ENCODE assay signal across 13 cellular contexts in the genomic region with DNA sequence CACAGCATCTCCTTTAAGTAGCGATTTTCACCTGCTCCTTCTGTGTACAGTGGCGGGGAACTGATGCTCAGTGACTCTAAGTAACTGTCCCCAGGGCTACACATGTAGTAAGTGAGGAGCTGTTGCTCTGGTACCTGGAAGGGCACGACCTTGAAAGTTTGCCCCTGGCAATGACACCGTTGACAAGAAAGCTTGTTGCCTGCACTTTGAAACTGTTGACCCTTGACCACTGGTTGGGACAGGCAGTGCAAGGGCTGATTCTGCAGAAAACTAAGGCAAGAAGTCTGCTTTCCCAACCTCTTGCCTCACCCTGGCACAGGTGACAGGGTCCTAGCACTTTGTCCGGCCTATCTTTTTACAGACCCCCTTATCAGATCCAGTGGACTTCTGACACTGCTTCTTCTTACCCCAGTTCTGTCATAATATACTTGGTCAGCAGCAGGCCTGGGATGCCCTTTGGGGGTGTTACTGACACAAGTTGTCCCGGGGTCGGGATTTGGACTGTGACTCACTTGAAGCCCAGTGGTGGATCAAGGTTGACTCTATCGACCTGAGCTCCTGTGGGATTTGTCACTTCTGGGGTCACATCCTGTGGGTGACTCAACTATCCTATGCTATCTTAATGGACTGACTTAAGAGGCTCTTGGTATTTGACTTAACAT. TPM values are rescaled to one million over a fixed set of nuclear protein-coding genes. Genes with fewer than 3 reads are reported as not detected.
DNase-seq lines count a peak whose midpoint lies in the region; ATAC-seq and TF ChIP-seq lines count a peak whose summit lies in the region.
"Had no signal": no experiment of that assay in that cellular context is flagged by ENCODE, and none has a peak within 500 bp of the region (broad histone marks: within the 10 kb centered on the region; RNA-seq: fewer than 3 reads in every experiment).

No MANE protein-coding gene starts in this region.

- H3K9me2 ChIP-seq in HCT116 (ENCODE audit: insufficient read depth): no peaks in the 10 kb centered on the region

- POLR2A ChIA-PET in HCT116 (lab: Charles Lee): interaction anchor here (0.9 to 3.4 kb wide), 12 partner anchors 9 to 145 kb away, joined by 3 to 38 read pairs (median 6); no protein-coding TSS in a partner anchor

- peak overlapping the region; percentile 77 for H3K27ac Mint-ChIP-seq in activated T-helper 17 cell treated with anti-CD3 and anti-CD28 coated beads, Interleukin-2, amount 50 U/mL, for 72 hours
- peak overlapping the region; percentile 79 for H3K27ac Mint-ChIP-seq in memory B cell

- TF ChIP-seq CTCF in HCT116 (IDR thresholded peaks at IDR 0.05 in 2 of 3, conservative IDR thresholded peaks at IDR 0.05 in 1 of 3; ENCODE audit: borderline replicate concordance in 1 of 3, insufficient read depth in 1 of 3, low read depth in 2 of 3, low read length in 2 of 3): no peak
- no peak for TF ChIP-seq CTCF in psoas muscle (IDR thresholded peaks at IDR 0.05)

- no peak overlapping the region for H2AFZ ChIP-seq in HCT116 (ENCODE audit: low read depth, low read length, poor library complexity, severe bottlenecking)

- peaks cover 88 to 98% of the 10 kb centered on the region in 2 experiments for H3K4me1 ChIP-seq in HCT116 (ENCODE audit: control insufficient read depth in 1 of 2, insufficient read depth in 2 of 2, low read length in 2 of 2)
- no peaks in the 10 kb centered on the region for H3K4me1 ChIP-seq in psoas muscle
- H3K4me1 ChIP-seq: pancreas had no signal

- CTCF ChIA-PET in HCT116 (lab: Charles Lee): interaction anchor here (1.0 to 2.3 kb wide), 2 partner anchors 41 to 55 kb away, joined by 3 to 7 read pairs; no protein-coding TSS in a partner anchor

- H3K4me3 ChIP-seq in HCT116 (replicated peaks in 1 of 2; ENCODE audit: low read depth in 1 of 2, low read length in 2 of 2): no peak overlapping the region
- H3K4me3 ChIP-seq in psoas muscle: no peak overlapping the region
- H3K4me3 ChIP-seq: lung, pancreas had no signal

- H3K9ac ChIP-seq in HCT116 (ENCODE audit: low read length): peak overlapping the region; percentile 45

- RAD21 ChIA-PET in HCT116 (lab: Charles Lee; ENCODE audit: low non-redundant PET in 1 of 2, low total read pairs in 2 of 2, uncharacterized antibody in 2 of 2, unreplicated experiment in 2 of 2): interaction anchor here (0.6 to 1.6 kb wide), 4 partner anchors 9 to 55 kb away, joined by 3 to 6 read pairs (median 4); no protein-coding TSS in a partner anchor

- TF ChIP-seq RAD21 in HCT116 (IDR thresholded peaks at IDR 0.05; ENCODE audit: low read depth): no peak

- WGBS in psoas muscle, 3 donors: 78 to 84% (median 79%) methylated on average over 8 of the region's 8 CpGs

- H3K27ac ChIP-seq in HCT116 (ENCODE audit: low read depth, low read length) (peak overlapping the region; percentile 77), psoas muscle (no peak overlapping the region)
- H3K27ac ChIP-seq: pancreas had no signal

- H3K27me3 ChIP-seq in HCT116 (ENCODE audit: insufficient read depth, low read length) (no peaks in the 10 kb centered on the region), psoas muscle (ENCODE audit: insufficient read depth in 3 of 3, low read length in 2 of 3) (no peaks in the 10 kb centered on the region)
- H3K27me3 ChIP-seq: pancreas had no signal

- intact Hi-C loops in HCT116 (cut with micrococcal nuclease): loop anchor here (5.0 to 10.0 kb wide), 2 partner anchors 575 to 1982 kb away; a partner anchor contains a TSS
- intact Hi-C loops in posterior cingulate gyrus (cut with DNase I): no loop called here
- intact Hi-C loops in psoas muscle (cut with DNase I): no loop called here

- no peak for TF ChIP-seq POLR2A in HCT116 (IDR thresholded peaks at IDR 0.05; ENCODE audit: borderline replicate concordance, extremely low read depth, insufficient read depth, insufficient read length)

- no peaks in the 10 kb centered on the region for H4K20me1 ChIP-seq in HCT116 (ENCODE audit: insufficient read depth)

- TSS peak; percentile 75 for BruUV-seq in HCT116 (replicated peaks; lab: Mats Ljungman, UMichigan)

- ATAC-seq in HCT116: peak; percentile 71
- ATAC-seq in activated T-helper 17 cell treated with anti-CD3 and anti-CD28 coated beads, Interleukin-2, amount 50 U/mL, for 72 hours (replicated peaks): peak; percentile 17
- ATAC-seq in memory B cell (ENCODE audit: low read depth): no peak
- ATAC-seq in HG03175 (IDR thresholded peaks at IDR 0.05; ENCODE audit: unreplicated experiment): no peak
- no peak for ATAC-seq in psoas muscle
- ATAC-seq: pancreas had no signal

- peaks cover 73% of the 10 kb centered on the region for H3K36me3 Mint-ChIP-seq in activated T-helper 17 cell treated with anti-CD3 and anti-CD28 coated beads, Interleukin-2, amount 50 U/mL, for 72 hours (ENCODE audit: low read depth)
- H3K36me3 Mint-ChIP-seq in memory B cell: peaks cover 26% of the 10 kb centered on the region

- H3K9me3 Mint-ChIP-seq in activated T-helper 17 cell treated with anti-CD3 and anti-CD28 coated beads, Interleukin-2, amount 50 U/mL, for 72 hours: no peaks in the 10 kb centered on the region
- H3K9me3 Mint-ChIP-seq in memory B cell: no peaks in the 10 kb centered on the region

- H3K4me1 Mint-ChIP-seq in activated T-helper 17 cell treated with anti-CD3 and anti-CD28 coated beads, Interleukin-2, amount 50 U/mL, for 72 hours: peaks cover 50% of the 10 kb centered on the region
- H3K4me1 Mint-ChIP-seq in memory B cell: peaks cover 53% of the 10 kb centered on the region

- H3K36me3 ChIP-seq in HCT116 (ENCODE audit: control insufficient read depth in 1 of 2, insufficient read depth in 2 of 2, low read length in 2 of 2): peaks cover 0 to 10% of the 10 kb centered on the region in 2 experiments; a peak in 1 of 4 replicates
- H3K36me3 ChIP-seq in psoas muscle (ENCODE audit: insufficient read depth in 1 of 2, low read depth in 1 of 2): no peaks in the 10 kb centered on the region
- H3K36me3 ChIP-seq: pancreas had no signal

- no peaks in the 10 kb centered on the region for H3K27me3 Mint-ChIP-seq in activated T-helper 17 cell treated with anti-CD3 and anti-CD28 coated beads, Interleukin-2, amount 50 U/mL, for 72 hours
- no peaks in the 10 kb centered on the region for H3K27me3 Mint-ChIP-seq in memory B cell

- H3K4me3 Mint-ChIP-seq in activated T-helper 17 cell treated with anti-CD3 and anti-CD28 coated beads, Interleukin-2, amount 50 U/mL, for 72 hours: peak overlapping the region; percentile 99
- no peak overlapping the region for H3K4me3 Mint-ChIP-seq in memory B cell

- DNase-seq in AG08395 (ENCODE audit: low spot score) (peak; percentile 15), HCT116 (ENCODE audit: low read depth, low spot score) (peak; percentile 99), memory B cell (ENCODE audit: low spot score in 2 of 2) (no peak), NCI-H524 (lab: John Stamatoyannopoulos, UW) (no peak), posterior cingulate gyrus (no peak), psoas muscle (no peak)
- DNase-seq: DND-41, NCI-H1092, NCI-H345, pancreas had no signal

- no peaks in the 10 kb centered on the region for H3K9me3 ChIP-seq in HCT116 (ENCODE audit: control insufficient read depth in 1 of 2, insufficient read depth in 1 of 2, low read depth in 1 of 2, low read length in 2 of 2)
- H3K9me3 ChIP-seq in psoas muscle: no peaks in the 10 kb centered on the region
- H3K9me3 ChIP-seq: pancreas had no signal

- H3K79me2 ChIP-seq in HCT116 (ENCODE audit: insufficient read depth, low read length): peaks cover 74% of the 10 kb centered on the region

- peak overlapping the region; percentile 57 for H3K4me2 ChIP-seq in HCT116 (ENCODE audit: low read length)

TF ChIP-seq in HCT116, 20 proteins besides CTCF, POLR2A, EP300 and RAD21:
- TF ChIP-seq ZFX (IDR thresholded peaks at IDR 0.05) (peak; percentile 11; the same call in 1 of the 2 replicates), FOSL1 (IDR thresholded peaks at IDR 0.05; ENCODE audit: low read depth) (no peak), POLR2AphosphoS5 (IDR thresholded peaks at IDR 0.05; ENCODE audit: low read depth, low read length) (peak; percentile 91), TCF7L2 (IDR thresholded peaks at IDR 0.05; ENCODE audit: borderline replicate concordance, extremely low read depth, insufficient read depth, insufficient read length) (peak; percentile 28), SP1 (IDR thresholded peaks at IDR 0.05; ENCODE audit: low read depth) (no peak)
- TF ChIP-seq, protein P1, sequence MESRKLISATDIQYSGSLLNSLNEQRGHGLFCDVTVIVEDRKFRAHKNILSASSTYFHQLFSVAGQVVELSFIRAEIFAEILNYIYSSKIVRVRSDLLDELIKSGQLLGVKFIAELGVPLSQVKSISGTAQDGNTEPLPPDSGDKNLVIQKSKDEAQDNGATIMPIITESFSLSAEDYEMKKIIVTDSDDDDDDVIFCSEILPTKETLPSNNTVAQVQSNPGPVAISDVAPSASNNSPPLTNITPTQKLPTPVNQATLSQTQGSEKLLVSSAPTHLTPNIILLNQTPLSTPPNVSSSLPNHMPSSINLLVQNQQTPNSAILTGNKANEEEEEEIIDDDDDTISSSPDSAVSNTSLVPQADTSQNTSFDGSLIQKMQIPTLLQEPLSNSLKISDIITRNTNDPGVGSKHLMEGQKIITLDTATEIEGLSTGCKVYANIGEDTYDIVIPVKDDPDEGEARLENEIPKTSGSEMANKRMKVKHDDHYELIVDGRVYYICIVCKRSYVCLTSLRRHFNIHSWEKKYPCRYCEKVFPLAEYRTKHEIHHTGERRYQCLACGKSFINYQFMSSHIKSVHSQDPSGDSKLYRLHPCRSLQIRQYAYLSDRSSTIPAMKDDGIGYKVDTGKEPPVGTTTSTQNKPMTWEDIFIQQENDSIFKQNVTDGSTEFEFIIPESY (IDR thresholded peaks at IDR 0.05; ENCODE audit: extremely low read depth, insufficient replicate concordance, low read length): peak; percentile 80

RNA-seq across cellular contexts. Expression of a gene that starts 5.8 kb away (rescaled TPM):
- total RNA-seq in HCT116 (2021; ENCODE audit: unreplicated experiment) (195 TPM), psoas muscle (1 to 10 TPM; 2.2 to 4.5 (median 3.7) TPM)
- 101 and 149 TPM in 2 replicates for polyA plus RNA-seq in HCT116 (2012)
- total RNA-seq in activated T-helper 17 cell treated with anti-CD3 and anti-CD28 coated beads, Interleukin-2, amount 50 U/mL, for 72 hours: 10 to 100 TPM; 56.6 to 71.9 TPM
- polyA plus RNA-seq in psoas muscle: 1 to 10 TPM; 2.2 to 3.4 (median 2.6) TPM

Comparison
In these comparisons a context has a peak if more than half of its experiments do, and no peak if none do; other contexts are left out.
1. DNase-seq: peak in AG08395 (single experiment) and HCT116 (single experiment); none in memory B cell (0 of 2), NCI-H524 (0 of 2), posterior cingulate gyrus (0 of 10) and psoas muscle (0 of 2).
2. ATAC-seq: peak in HCT116 (single experiment) and activated T-helper 17 cell treated with anti-CD3 and anti-CD28 coated beads, Interleukin-2, amount 50 U/mL, for 72 hours (single experiment); none in memory B cell (single experiment), HG03175 (single experiment) and psoas muscle (0 of 4).
3. RNA of a gene that starts 5.8 kb away (total RNA-seq): 195 TPM in HCT116 (single experiment) and 56.6 to 71.9 TPM in activated T-helper 17 cell treated with anti-CD3 and anti-CD28 coated beads, Interleukin-2, amount 50 U/mL, for 72 hours; 2.2 to 4.5 TPM in psoas muscle; every median in the first group is over 10 times any median in the second.